Comparison of ENCODE assay signal across 15 cellular contexts in the genomic region with DNA sequence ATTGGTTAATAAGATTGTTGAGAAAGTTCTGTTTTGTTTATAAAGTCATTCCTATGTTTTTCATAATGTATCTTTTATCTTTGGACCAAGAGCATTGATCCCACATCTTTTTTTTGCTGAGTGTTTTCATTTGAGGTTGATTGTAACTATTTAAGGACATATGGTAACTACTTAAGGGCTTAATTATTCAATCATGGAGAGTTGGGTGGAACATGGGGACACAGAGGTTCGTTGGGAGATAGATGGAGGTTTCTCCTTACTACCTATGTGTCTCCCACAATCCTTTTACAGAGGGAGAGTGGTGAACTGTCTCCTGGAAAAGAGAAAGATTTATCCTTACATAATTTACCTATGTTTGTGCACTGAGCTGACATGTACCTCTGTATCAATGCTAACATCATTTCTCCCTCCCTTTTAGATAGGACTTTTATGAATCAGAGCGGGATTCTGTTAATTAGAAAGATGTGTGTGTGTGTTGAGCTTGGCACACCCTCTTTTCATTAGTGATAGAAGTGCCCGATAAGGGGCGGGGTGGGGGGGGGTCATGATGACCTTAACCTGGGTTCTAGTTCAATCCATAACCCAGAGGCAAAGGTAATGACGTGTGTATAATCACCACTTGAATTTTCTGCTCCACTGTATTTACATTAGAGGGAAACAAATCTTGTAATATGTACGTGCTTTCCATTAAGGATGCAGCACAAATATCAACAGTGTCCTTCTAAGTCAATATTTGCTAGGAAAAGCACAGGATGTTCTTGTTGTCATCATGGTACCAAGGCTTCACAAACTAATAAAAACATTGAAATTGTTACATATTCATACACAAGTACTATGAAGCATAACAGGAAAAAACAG.
DNase-seq lines count a peak whose midpoint lies in the region; ATAC-seq, FAIRE-seq and TF ChIP-seq lines count a peak whose summit lies in the region.
"Had no signal": no experiment of that assay in that cellular context is flagged by ENCODE, and none has a peak within 500 bp of the region (broad histone marks: within the 10 kb centered on the region; RNA-seq: fewer than 3 reads in every experiment).

No MANE protein-coding gene starts in this region.

- H3K79me2 ChIP-seq in endothelial cell of umbilical vein (ENCODE audit: control insufficient read depth, insufficient read depth, low read length) = no peaks in the 10 kb centered on the region
- H3K79me2 ChIP-seq in OCI-LY7 (ENCODE audit: insufficient read depth, low read depth, low read length) = no peaks in the 10 kb centered on the region

- H3K9me1 ChIP-seq in endothelial cell of umbilical vein (replicated peaks; ENCODE audit: control insufficient read depth, extremely low read depth, insufficient read depth, low read length) = no peaks in the 10 kb centered on the region

- H3K36me3 ChIP-seq in endothelial cell of umbilical vein (ENCODE audit: control insufficient read depth in 2 of 2, extremely low read depth in 1 of 2, insufficient read depth in 2 of 2, low read length in 2 of 2) = no peaks in the 10 kb centered on the region
- no peaks in the 10 kb centered on the region for H3K36me3 ChIP-seq in prostate gland
- no peaks in the 10 kb centered on the region for H3K36me3 ChIP-seq in OCI-LY7 (ENCODE audit: insufficient read depth, low read length)

- H3K4me1 ChIP-seq in endothelial cell of umbilical vein (ENCODE audit: control insufficient read depth, extremely low read depth, insufficient read depth, low read length) (peaks cover 43% of the 10 kb centered on the region), prostate gland (replicated peaks) (no peaks in the 10 kb centered on the region), OCI-LY7 (ENCODE audit: insufficient read depth, low read length, poor library complexity, severe bottlenecking) (no peaks in the 10 kb centered on the region)

- H3K9me3 ChIP-seq in endothelial cell of umbilical vein (replicated peaks; ENCODE audit: control insufficient read depth, insufficient read depth, low read length) (no peaks in the 10 kb centered on the region), prostate gland (no peaks in the 10 kb centered on the region), OCI-LY7 (ENCODE audit: low read length) (no peaks in the 10 kb centered on the region)
- H3K9me3 ChIP-seq: psoas muscle had no signal

- no TSS peak for BruUV-seq in endothelial cell of umbilical vein (replicated peaks; lab: Mats Ljungman, UMichigan)
- no TSS peak for BruUV-seq in OCI-LY7 (replicated peaks; lab: Mats Ljungman, UMichigan)

- H3K9ac ChIP-seq in endothelial cell of umbilical vein (replicated peaks; ENCODE audit: extremely low read depth, insufficient read depth, low read length) = peak overlapping the region; percentile 24

- DNase-seq in DMS153 (lab: John Stamatoyannopoulos, UW) (peak; percentile 69), NCI-H774 (lab: John Stamatoyannopoulos, UW) (peak; percentile 16), endothelial cell of umbilical vein (ENCODE audit: low read depth, low spot score) (peak; percentile 47), prostate gland (ENCODE audit: low spot score) (no peak), kidney tubule cell (ENCODE audit: low spot score) (no peak), OCI-LY7 (ENCODE audit: low spot score) (no peak)
- DNase-seq in stimulated activated naive CD4-positive, alpha-beta T cell treated with Interleukin-2 at 50 U/mL for 16 hours (lab: John Stamatoyannopoulos, UW) = no peak
- DNase-seq: activated CD4-positive, alpha-beta T cell treated with anti-CD3 and anti-CD28 coated beads, Interleukin-2, amount 10 ng/mL, durations not matched to agents 24 days and 14 days; activated naive CD4-positive, alpha-beta T cell treated with anti-CD3 and anti-CD28 coated beads for 36 hours; CD8-positive, alpha-beta T cell; left colon; psoas muscle; SHP77 had no signal

- H2AFZ ChIP-seq in endothelial cell of umbilical vein (ENCODE audit: low read depth, low read length) (peak overlapping the region; percentile 34), OCI-LY7 (ENCODE audit: low read length) (no peak overlapping the region)

- peak overlapping the region; percentile 97 for H3K27ac ChIP-seq in endothelial cell of umbilical vein (ENCODE audit: insufficient read depth, low read depth, low read length)
- H3K27ac ChIP-seq in prostate gland = peak overlapping the region; percentile 60 to 82
- H3K27ac ChIP-seq in OCI-LY7 (ENCODE audit: low read depth, low read length, poor library complexity, severe bottlenecking) = no peak overlapping the region
- H3K27ac ChIP-seq: HL-60, psoas muscle had no signal

- POLR2A ChIA-PET in endothelial cell of umbilical vein (lab: Charles Lee) (interaction anchor here (1.1 to 1.7 kb wide), 2 partner anchors 63 to 109 kb away, joined by 5 to 10 read pairs; no protein-coding TSS in a partner anchor), OCI-LY7 (lab: Charles Lee) (no interaction called here)

- H3K4me3 ChIP-seq in endothelial cell of umbilical vein (replicated peaks in 1 of 3; ENCODE audit: insufficient read depth in 1 of 3, low read depth in 1 of 3, low read length in 3 of 3) (no peak overlapping the region), prostate gland (no peak overlapping the region), OCI-LY7 (ENCODE audit: low read depth, low read length, poor library complexity, severe bottlenecking) (no peak overlapping the region)
- H3K4me3 ChIP-seq: psoas muscle had no signal

- no peak for FAIRE-seq in endothelial cell of umbilical vein (lab: Jason Lieb, UNC)

- dilution Hi-C loops in endothelial cell of umbilical vein (cut with MboI; ENCODE audit: extremely low pct_ligation_motif_present, low sequenced_read_pairs) = no loop called here

- H3K4me2 ChIP-seq in endothelial cell of umbilical vein (ENCODE audit: insufficient read depth, low read length) (peak overlapping the region; percentile 30), OCI-LY7 (ENCODE audit: low read length) (no peak overlapping the region)

- intact Hi-C loops in endothelial cell of umbilical vein (cut with micrococcal nuclease) = loop anchor here (2.0 to 5.0 kb wide), 4 partner anchors 31 to 529 kb away; partner anchors contain the start of gene SLC38A2
- intact Hi-C loops in prostate gland (cut with DNase I) = loop anchor here (10.0 kb wide), 1 partner anchor 61 kb away; no protein-coding TSS in a partner anchor
- intact Hi-C loops in OCI-LY7 (cut with micrococcal nuclease; ENCODE audit: unreplicated experiment) = no loop called here

- H4K20me1 ChIP-seq in endothelial cell of umbilical vein (replicated peaks; ENCODE audit: control insufficient read depth, extremely low read depth, insufficient read depth, low read length) = no peaks in the 10 kb centered on the region
- no peaks in the 10 kb centered on the region for H4K20me1 ChIP-seq in OCI-LY7 (ENCODE audit: insufficient read depth, low read length)

- TF ChIP-seq CTCF in endothelial cell of umbilical vein (IDR thresholded peaks at IDR 0.05; ENCODE audit: extremely low read depth in 1 of 2, insufficient read depth in 1 of 2, low read depth in 1 of 2, low read length in 2 of 2) (no peak), prostate gland (IDR thresholded peaks at IDR 0.05) (no peak), OCI-LY7 (conservative IDR thresholded peaks at IDR 0.05; ENCODE audit: low read length) (no peak)

- H3K9me2 ChIP-seq in OCI-LY7 (ENCODE audit: insufficient read depth, low read length) = no peaks in the 10 kb centered on the region

- no peak for ATAC-seq in HG03175 (IDR thresholded peaks at IDR 0.05; ENCODE audit: unreplicated experiment)
- ATAC-seq: CD8-positive, alpha-beta T cell; left colon; psoas muscle had no signal

- H3K27me3 ChIP-seq in endothelial cell of umbilical vein (ENCODE audit: control insufficient read depth in 2 of 2, insufficient read depth in 2 of 2, low read length in 2 of 2) (no peaks in the 10 kb centered on the region), prostate gland (replicated peaks; ENCODE audit: insufficient read depth) (no peaks in the 10 kb centered on the region)

- TF ChIP-seq POLR2A in endothelial cell of umbilical vein (IDR thresholded peaks at IDR 0.05; ENCODE audit: low read depth, low read length) (no peak), prostate gland (IDR thresholded peaks at IDR 0.05) (no peak)

- CTCF ChIA-PET in endothelial cell of umbilical vein (lab: Charles Lee) (interaction anchor here (1.2 to 3.1 kb wide), 2 partner anchors 17 to 168 kb away, joined by 5 to 18 read pairs (median 5); no protein-coding TSS in a partner anchor), OCI-LY7 (lab: Charles Lee; ENCODE audit: unreplicated experiment) (no interaction called here)

- WGBS in prostate gland = 43% methylated on average over 6 of the region's 6 CpGs

TF ChIP-seq in endothelial cell of umbilical vein, 7 proteins besides CTCF, POLR2A, EP300 and RAD21:
- TF ChIP-seq JUN (IDR thresholded peaks at IDR 0.05; ENCODE audit: borderline replicate concordance, insufficient read depth, insufficient read length, low read depth) = no peak
- no peak for TF ChIP-seq POLR2AphosphoS5 (IDR thresholded peaks at IDR 0.05; ENCODE audit: insufficient read depth, low read depth, low read length)
- no peak for TF ChIP-seq EZH2 (IDR thresholded peaks at IDR 0.05; ENCODE audit: borderline replicate concordance, low read depth, low read length, severe bottlenecking)
- no peak for TF ChIP-seq MAX (IDR thresholded peaks at IDR 0.05; ENCODE audit: insufficient read depth, insufficient read length)
- no peak for TF ChIP-seq GATA2 (IDR thresholded peaks at IDR 0.05; ENCODE audit: insufficient read depth, insufficient read length, low read depth, low read length)
- TF ChIP-seq FOS (IDR thresholded peaks at IDR 0.05; ENCODE audit: borderline replicate concordance, insufficient read depth, low read length) = no peak
- no peak for TF ChIP-seq MYC (IDR thresholded peaks at IDR 0.05; ENCODE audit: low read depth, low read length)

Comparison
In these comparisons a context has a peak if more than half of its experiments do, and no peak if none do; other contexts are left out.
1. DNase-seq: peak in DMS153 (single experiment), NCI-H774 (single experiment) and endothelial cell of umbilical vein (single experiment); none in prostate gland (single experiment), kidney tubule cell (single experiment), OCI-LY7 (single experiment) and stimulated activated naive CD4-positive, alpha-beta T cell treated with Interleukin-2 at 50 U/mL for 16 hours (single experiment).